ENCODE assay signal across 21 cellular contexts in the genomic region with DNA sequence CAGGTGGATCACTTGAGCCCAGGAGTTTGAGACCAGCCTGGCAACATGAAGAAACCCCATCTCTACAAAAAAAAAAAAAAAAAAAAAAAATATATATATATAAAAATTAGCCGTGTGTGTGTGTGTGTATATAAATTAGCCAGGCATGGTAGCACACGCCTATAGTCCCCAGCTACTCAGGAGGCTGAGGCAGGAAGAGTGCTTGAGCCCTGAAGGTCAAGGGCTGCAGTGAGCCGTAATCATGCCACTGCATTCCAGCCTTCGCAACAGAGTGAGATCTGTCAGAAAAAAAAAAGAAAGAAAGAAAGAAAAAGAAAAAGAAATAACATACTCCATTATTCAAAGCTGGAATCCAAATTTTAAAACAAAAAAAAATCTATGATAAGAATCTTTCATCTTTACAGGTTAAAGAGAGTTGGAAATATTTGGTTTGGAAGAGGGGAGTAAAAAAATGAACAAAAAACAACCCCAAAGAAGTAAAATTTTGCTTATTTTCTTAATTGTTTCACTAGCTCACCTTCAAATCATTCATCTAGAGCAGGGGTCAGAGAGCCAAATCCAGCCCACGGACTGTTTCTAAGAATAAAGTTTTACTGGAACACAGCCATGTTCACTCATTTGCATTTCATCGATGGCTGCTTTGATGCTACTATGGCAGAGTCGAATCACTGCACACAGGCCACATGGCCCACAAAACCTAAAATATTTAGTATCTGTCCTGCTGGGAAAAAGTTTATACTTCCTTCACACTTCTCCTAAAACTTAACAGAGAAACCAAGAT.
DNase-seq lines count a peak whose midpoint lies in the region; ATAC-seq and TF ChIP-seq lines count a peak whose summit lies in the region.
"Had no signal": no experiment of that assay in that cellular context is flagged by ENCODE, and none has a peak within 500 bp of the region (broad histone marks: within the 10 kb centered on the region; RNA-seq: fewer than 3 reads in every experiment).

No MANE protein-coding gene starts in this region.

- CTCF ChIA-PET in activated naive CD4-positive, alpha-beta T cell treated with anti-CD3 and anti-CD28 coated beads, Interleukin-2, amount 10 ng/mL, durations not matched to agents 7 days and 5 days (lab: Charles Lee): no interaction called here

- H3K4me1 ChIP-seq in endodermal cell (ENCODE audit: control insufficient read depth, insufficient read depth, low read length) (peaks cover 22% of the 10 kb centered on the region), left ventricle myocardium inferior (peaks cover 16% of the 10 kb centered on the region), thyroid gland (no peaks in the 10 kb centered on the region)

- no peak overlapping the region for H3K9ac ChIP-seq in endodermal cell (ENCODE audit: extremely low read depth, low read length, poor library complexity, severe bottlenecking)
- H3K9ac ChIP-seq: KMS-11 had no signal

- no peak overlapping the region for H3K27ac ChIP-seq in endodermal cell (ENCODE audit: low read depth, low read length)
- peak overlapping the region; percentile 58 for H3K27ac ChIP-seq in left ventricle myocardium inferior (replicated peaks)
- peak overlapping the region in 1 of 3 donors; percentile 10 for H3K27ac ChIP-seq in thyroid gland
- H3K27ac ChIP-seq: KMS-11, SJCRH30 had no signal

- H3K9me3 Mint-ChIP-seq in endodermal cell: no peaks in the 10 kb centered on the region
- no peaks in the 10 kb centered on the region for H3K9me3 Mint-ChIP-seq in activated naive CD4-positive, alpha-beta T cell treated with anti-CD3 and anti-CD28 coated beads, Interleukin-2, amount 10 ng/mL, durations not matched to agents 7 days and 5 days
- no peaks in the 10 kb centered on the region for H3K9me3 Mint-ChIP-seq in chondrocyte (ENCODE audit: low read depth)
- H3K9me3 Mint-ChIP-seq: CD4-positive, CD25-positive, alpha-beta regulatory T cell; H9; IgD-negative memory B cell had no signal

- H3K27me3 Mint-ChIP-seq in endodermal cell (ENCODE audit: insufficient read depth) (no peaks in the 10 kb centered on the region), chondrocyte (ENCODE audit: low read depth) (no peaks in the 10 kb centered on the region)
- no peaks in the 10 kb centered on the region for H3K27me3 Mint-ChIP-seq in activated naive CD4-positive, alpha-beta T cell treated with anti-CD3 and anti-CD28 coated beads, Interleukin-2, amount 10 ng/mL, durations not matched to agents 7 days and 5 days
- H3K27me3 Mint-ChIP-seq: CD4-positive, CD25-positive, alpha-beta regulatory T cell; IgD-negative memory B cell had no signal

- H3K36me3 ChIP-seq in endodermal cell (ENCODE audit: control insufficient read depth, insufficient read depth, low read length) (peaks cover 73% of the 10 kb centered on the region), left ventricle myocardium inferior (peaks cover 48% of the 10 kb centered on the region), thyroid gland (peaks cover 19 to 20% of the 10 kb centered on the region in 2 donors)

- peaks cover 8% of the 10 kb centered on the region for H3K9me3 ChIP-seq in endodermal cell (ENCODE audit: control insufficient read depth, low read length)
- H3K9me3 ChIP-seq in left ventricle myocardium inferior (replicated peaks): no peaks in the 10 kb centered on the region
- no peaks in the 10 kb centered on the region for H3K9me3 ChIP-seq in thyroid gland
- H3K9me3 ChIP-seq: SJCRH30 had no signal

- no peak overlapping the region for H3K4me3 Mint-ChIP-seq in endodermal cell
- no peak overlapping the region for H3K4me3 Mint-ChIP-seq in activated naive CD4-positive, alpha-beta T cell treated with anti-CD3 and anti-CD28 coated beads, Interleukin-2, amount 10 ng/mL, durations not matched to agents 7 days and 5 days
- no peak overlapping the region for H3K4me3 Mint-ChIP-seq in chondrocyte (ENCODE audit: unreplicated experiment)
- H3K4me3 Mint-ChIP-seq: CD4-positive, CD25-positive, alpha-beta regulatory T cell; H9; IgD-negative memory B cell had no signal

- H3K4me1 Mint-ChIP-seq in endodermal cell (peaks cover 28% of the 10 kb centered on the region), chondrocyte (ENCODE audit: low read depth) (peaks cover 9% of the 10 kb centered on the region)
- no peaks in the 10 kb centered on the region for H3K4me1 Mint-ChIP-seq in activated naive CD4-positive, alpha-beta T cell treated with anti-CD3 and anti-CD28 coated beads, Interleukin-2, amount 10 ng/mL, durations not matched to agents 7 days and 5 days
- H3K4me1 Mint-ChIP-seq: CD4-positive, CD25-positive, alpha-beta regulatory T cell; IgD-negative memory B cell had no signal

- peak; percentile 86 for ATAC-seq in Right ventricle myocardium superior (ENCODE audit: poor library complexity)
- ATAC-seq: SK-N-SH treated with all-trans-retinoic acid at 6 μM for 48 hours had no signal

- H3K27ac Mint-ChIP-seq in endodermal cell (peak overlapping the region; percentile 57), chondrocyte (ENCODE audit: unreplicated experiment) (no peak overlapping the region)
- H3K27ac Mint-ChIP-seq in activated naive CD4-positive, alpha-beta T cell treated with anti-CD3 and anti-CD28 coated beads, Interleukin-2, amount 10 ng/mL, durations not matched to agents 7 days and 5 days: no peak overlapping the region
- H3K27ac Mint-ChIP-seq: CD4-positive, CD25-positive, alpha-beta regulatory T cell; H9; IgD-negative memory B cell had no signal

- no peak for TF ChIP-seq POLR2A in thyroid gland (IDR thresholded peaks at IDR 0.05)

- H3K36me3 Mint-ChIP-seq in endodermal cell (ENCODE audit: low read depth): peaks cover 37% of the 10 kb centered on the region
- H3K36me3 Mint-ChIP-seq in activated naive CD4-positive, alpha-beta T cell treated with anti-CD3 and anti-CD28 coated beads, Interleukin-2, amount 10 ng/mL, durations not matched to agents 7 days and 5 days: peaks cover 34% of the 10 kb centered on the region
- peaks cover 27% of the 10 kb centered on the region for H3K36me3 Mint-ChIP-seq in chondrocyte (ENCODE audit: low read depth)

- TF ChIP-seq CTCF in endodermal cell (conservative IDR thresholded peaks at IDR 0.05) (no peak), left ventricle myocardium inferior (IDR thresholded peaks at IDR 0.05; ENCODE audit: borderline replicate concordance) (no peak), thyroid gland (IDR thresholded peaks at IDR 0.05) (no peak), chondrocyte (IDR thresholded peaks at IDR 0.05) (no peak)

- H3K27me3 ChIP-seq in endodermal cell (ENCODE audit: control insufficient read depth, insufficient read depth, low read length, poor library complexity, severe bottlenecking) (no peaks in the 10 kb centered on the region), left ventricle myocardium inferior (ENCODE audit: low read depth) (no peaks in the 10 kb centered on the region), thyroid gland (no peaks in the 10 kb centered on the region)
- H3K27me3 ChIP-seq: SJCRH30 had no signal

- 94 to 95% methylated on average over 4 to 7 of the region's 7 CpGs for WGBS in endodermal cell (ENCODE audit: insufficient coverage in 1 of 2, insufficient read length in 1 of 2), 2 experiments
- WGBS in thyroid gland, 2 donors: 34 to 44% methylated on average over 6 to 7 of the region's 7 CpGs

- DNase-seq in Right ventricle myocardium superior (no peak), cardiac septum (ENCODE audit: low spot score) (no peak), endodermal cell (no peak), left ventricle myocardium inferior (no peak), thyroid gland (peak; percentile 31 to 68), NCI-H128 (lab: John Stamatoyannopoulos, UW; ENCODE audit: unreplicated experiment) (no peak), chondrocyte (ENCODE audit: low spot score) (no peak)
- no peak for DNase-seq in activated naive CD4-positive, alpha-beta T cell treated with anti-CD3 and anti-CD28 coated beads, Interleukin-2, amount 10 ng/mL, durations not matched to agents 7 days and 5 days
- DNase-seq: CD4-positive, CD25-positive, alpha-beta regulatory T cell; H9; NCI-H1048; NCI-H1436; NCI-H187; NCI-H2081 treated with DMSO at 0.1 percent for 48 hours; NCI-H2171; NCI-H524 treated with DMSO at 0.1 percent for 48 hours; NCI-H774; SJCRH30 had no signal

- H3K4me3 ChIP-seq in endodermal cell (ENCODE audit: low read length) (no peak overlapping the region), left ventricle myocardium inferior (no peak overlapping the region), thyroid gland (replicated peaks in 1 of 3) (no peak overlapping the region)
- H3K4me3 ChIP-seq: SJCRH30 had no signal

- intact Hi-C loops in Right ventricle myocardium superior (cut with DNase I) (no loop called here), cardiac septum (cut with DNase I) (no loop called here), left ventricle myocardium inferior (cut with micrococcal nuclease) (no loop called here), thyroid gland (cut with DNase I) (no loop called here)

Comparison
In these comparisons a context has a peak if more than half of its experiments do, and no peak if none do; other contexts are left out.
1. DNase-seq: peak in thyroid gland (2 of 2); none in Right ventricle myocardium superior (single experiment), cardiac septum (single experiment), endodermal cell (single experiment), left ventricle myocardium inferior (single experiment), activated naive CD4-positive, alpha-beta T cell treated with anti-CD3 and anti-CD28 coated beads, Interleukin-2, amount 10 ng/mL, durations not matched to agents 7 days and 5 days (single experiment), NCI-H128 (single experiment) and chondrocyte (single experiment).